ENCODE assay signal across 21 cellular contexts in the genomic region with DNA sequence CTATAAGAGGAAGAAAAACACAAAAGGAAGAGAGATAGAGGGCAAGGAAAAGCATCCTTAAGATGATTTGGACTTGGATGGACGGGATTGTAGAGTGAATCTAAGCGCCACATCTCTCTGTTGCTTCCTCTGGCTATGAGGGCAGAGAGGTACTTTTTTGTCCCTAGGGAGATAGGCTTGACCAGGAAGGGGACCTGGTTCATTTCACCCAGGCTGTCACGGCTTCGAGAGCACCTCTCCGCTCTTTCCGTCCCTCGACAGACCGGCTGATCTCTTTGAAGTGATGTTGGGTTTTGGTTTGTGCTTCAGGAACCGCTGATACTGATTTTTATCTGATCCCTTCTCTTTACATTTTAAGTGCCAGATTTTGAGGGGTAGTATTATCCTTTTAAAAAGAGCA. TPM values are rescaled to one million over a fixed set of nuclear protein-coding genes. Genes with fewer than 3 reads are reported as not detected.
A peak's percentile ranks its signal among the peaks of the same experiment; 100 is the strongest.
DNase-seq lines count a peak whose midpoint lies in the region; ATAC-seq and TF ChIP-seq lines count a peak whose summit lies in the region.
"Had no signal": no experiment of that assay in that cellular context is flagged by ENCODE, and none has a peak within 500 bp of the region (broad histone marks: within the 10 kb centered on the region; RNA-seq: fewer than 3 reads in every experiment).

No MANE protein-coding gene starts in this region.

- H3K27ac Mint-ChIP-seq in WTC11: peak overlapping the region; percentile 7; the same call in 1 of the 2 replicates
- H3K27ac Mint-ChIP-seq in stimulated activated memory B cell treated with anti-CD40 and anti-IgM and Interleukin-4, amounts not matched to agents 10 μg/mL and 1 μg/mL and 100 μg/mL, for 72 hours: no peak overlapping the region
- H3K27ac Mint-ChIP-seq: GM23338, HFFc6 had no signal

- peaks cover 19% of the 10 kb centered on the region for H3K4me1 Mint-ChIP-seq in WTC11
- peaks cover 7% of the 10 kb centered on the region for H3K4me1 Mint-ChIP-seq in stimulated activated memory B cell treated with anti-CD40 and anti-IgM and Interleukin-4, amounts not matched to agents 10 μg/mL and 1 μg/mL and 100 μg/mL, for 72 hours

- H2BK5ac ChIP-seq in mesenchymal stem cell (ENCODE audit: low read depth, low read length, poor library complexity, severe bottlenecking): no peak overlapping the region

- no peak for TF ChIP-seq CTCF in cardiac muscle cell (IDR thresholded peaks at IDR 0.05; ENCODE audit: low read depth, low read length)
- no peak for TF ChIP-seq CTCF in WTC11 (IDR thresholded peaks at IDR 0.05)

- no peak overlapping the region for H2AFZ ChIP-seq in mesenchymal stem cell (ENCODE audit: low read depth, low read length)
- H2AFZ ChIP-seq: GM23338 had no signal

- CTCF ChIA-PET in WTC11 (lab: Charles Lee): interaction anchor here (1.0 kb wide), 1 partner anchor 142 kb away, joined by 3 read pairs; no protein-coding TSS in a partner anchor

- peaks cover 27% of the 10 kb centered on the region for H3K79me1 ChIP-seq in mesenchymal stem cell (replicated peaks; ENCODE audit: low read length, poor library complexity, severe bottlenecking)

- H4K91ac ChIP-seq in mesenchymal stem cell (ENCODE audit: low read length): no peak overlapping the region

- peak overlapping the region in 1 of 2 experiments; percentile 41 for H3K18ac ChIP-seq in mesenchymal stem cell (ENCODE audit: low read depth in 1 of 2, low read length in 2 of 2)

- H2BK12ac ChIP-seq in mesenchymal stem cell (ENCODE audit: low read length in 2 of 2): no peak overlapping the region

- no peaks in the 10 kb centered on the region for H3K9me3 Mint-ChIP-seq in WTC11
- H3K9me3 Mint-ChIP-seq in stimulated activated memory B cell treated with anti-CD40 and anti-IgM and Interleukin-4, amounts not matched to agents 10 μg/mL and 1 μg/mL and 100 μg/mL, for 72 hours: no peaks in the 10 kb centered on the region
- H3K9me3 Mint-ChIP-seq: CD4-positive, alpha-beta memory T cell; GM23338; HFFc6 had no signal

- peaks cover 12% of the 10 kb centered on the region; the same call in 1 of the 2 replicates for H3K36me3 Mint-ChIP-seq in WTC11
- H3K36me3 Mint-ChIP-seq in stimulated activated memory B cell treated with anti-CD40 and anti-IgM and Interleukin-4, amounts not matched to agents 10 μg/mL and 1 μg/mL and 100 μg/mL, for 72 hours: peaks cover 74% of the 10 kb centered on the region

- peak overlapping the region; percentile 37 for H4K8ac ChIP-seq in mesenchymal stem cell (ENCODE audit: low read length)

- H3K4me3 ChIP-seq in cardiac muscle cell (no peak overlapping the region), right cardiac atrium (ENCODE audit: low read length) (no peak overlapping the region), mesenchymal stem cell (ENCODE audit: insufficient read depth in 1 of 2, low read depth in 1 of 2, low read length in 2 of 2) (no peak overlapping the region)
- H3K4me3 ChIP-seq: GM23338, HAP-1 had no signal

- no peak overlapping the region for H2BK120ac ChIP-seq in mesenchymal stem cell (ENCODE audit: low read depth, low read length)

- DNase-seq in cardiac muscle cell (ENCODE audit: low read depth in 1 of 2, low spot score in 1 of 2) (peak in 1 of 2 donors; percentile 79), right cardiac atrium (no peak), ELF-1 (ENCODE audit: low read depth, low spot score) (peak; percentile 60), WTC11 (ENCODE audit: low spot score) (no peak), mesenchymal stem cell (no peak), activated T-cell treated with anti-CD3 and anti-CD28 coated beads for 4 hours (no peak)
- DNase-seq: ACHN; AML-193; C1 segment of cervical spinal cord; Calu3; CD4-positive, alpha-beta memory T cell; COR-L47; DMS53; DMS79 treated with DMSO at 0.1 percent for 48 hours; HFFc6 had no signal

- H3K23ac ChIP-seq in mesenchymal stem cell (ENCODE audit: low read length in 2 of 2): peak overlapping the region in 1 of 2 experiments; percentile 48

- peak overlapping the region; percentile 76 for H3K27ac ChIP-seq in cardiac muscle cell
- no peak overlapping the region for H3K27ac ChIP-seq in right cardiac atrium (ENCODE audit: low read length)
- no peak overlapping the region for H3K27ac ChIP-seq in mesenchymal stem cell (ENCODE audit: low read length, poor library complexity, severe bottlenecking)
- H3K27ac ChIP-seq: 22Rv1 had no signal

- no peak overlapping the region for H2AK5ac ChIP-seq in mesenchymal stem cell (ENCODE audit: low read length, severe bottlenecking)

- ATAC-seq in right cardiac atrium (no peak), WTC11 (no peak), GM18873 (IDR thresholded peaks at IDR 0.05; ENCODE audit: low FRiP score, unreplicated experiment) (no peak)
- no peak for ATAC-seq in stimulated activated memory B cell treated with anti-CD40 and anti-IgM and Interleukin-4, amounts not matched to agents 10 μg/mL and 1 μg/mL and 100 μg/mL, for 72 hours
- ATAC-seq: GM23338 had no signal

- H3K36me3 ChIP-seq in cardiac muscle cell: no peaks in the 10 kb centered on the region
- peaks cover 8 to 38% of the 10 kb centered on the region in 2 experiments for H3K36me3 ChIP-seq in mesenchymal stem cell (ENCODE audit: control insufficient read depth in 1 of 2, insufficient read depth in 2 of 2, low read depth in 1 of 2, low read length in 2 of 2)

- H3K9me3 ChIP-seq in cardiac muscle cell (ENCODE audit: low read depth): no peaks in the 10 kb centered on the region
- no peaks in the 10 kb centered on the region for H3K9me3 ChIP-seq in right cardiac atrium (ENCODE audit: control insufficient read depth, low read length)
- H3K9me3 ChIP-seq in mesenchymal stem cell (ENCODE audit: control insufficient read depth, low read length): no peaks in the 10 kb centered on the region
- H3K9me3 ChIP-seq: HAP-1 had no signal

- H2BK15ac ChIP-seq in mesenchymal stem cell (ENCODE audit: low read depth, poor library complexity, severe bottlenecking): no peak overlapping the region

- H3K27me3 Mint-ChIP-seq in WTC11 (ENCODE audit: low read depth): no peaks in the 10 kb centered on the region
- H3K27me3 Mint-ChIP-seq in stimulated activated memory B cell treated with anti-CD40 and anti-IgM and Interleukin-4, amounts not matched to agents 10 μg/mL and 1 μg/mL and 100 μg/mL, for 72 hours: no peaks in the 10 kb centered on the region
- H3K27me3 Mint-ChIP-seq: CD4-positive, alpha-beta memory T cell had no signal

- intact Hi-C loops in right cardiac atrium (cut with DNase I): no loop called here

- WGBS in right cardiac atrium: 88% methylated on average over 9 of the region's 9 CpGs
- 67% methylated on average over 7 of the region's 9 CpGs for WGBS in mesenchymal stem cell

- H3K9ac ChIP-seq in mesenchymal stem cell (ENCODE audit: low read length): no peak overlapping the region

- H3K4me1 ChIP-seq in cardiac muscle cell (ENCODE audit: low read depth): peaks cover 39% of the 10 kb centered on the region
- H3K4me1 ChIP-seq in right cardiac atrium (ENCODE audit: control insufficient read depth, insufficient read depth, low read length): no peaks in the 10 kb centered on the region
- H3K4me1 ChIP-seq in mesenchymal stem cell (ENCODE audit: control insufficient read depth, insufficient read depth, low read depth, low read length): no peaks in the 10 kb centered on the region
- H3K4me1 ChIP-seq: HAP-1 had no signal

- no peak overlapping the region for H3K4ac ChIP-seq in mesenchymal stem cell (ENCODE audit: low read depth in 1 of 2, low read length in 2 of 2)

- H3K4me2 ChIP-seq in mesenchymal stem cell (ENCODE audit: low read length, poor library complexity, severe bottlenecking): no peak overlapping the region
- H3K4me2 ChIP-seq: GM23338 had no signal

- H3K4me3 Mint-ChIP-seq in WTC11: no peak overlapping the region
- no peak overlapping the region for H3K4me3 Mint-ChIP-seq in stimulated activated memory B cell treated with anti-CD40 and anti-IgM and Interleukin-4, amounts not matched to agents 10 μg/mL and 1 μg/mL and 100 μg/mL, for 72 hours
- H3K4me3 Mint-ChIP-seq: CD4-positive, alpha-beta memory T cell; GM23338; HFFc6 had no signal

- H3K14ac ChIP-seq in mesenchymal stem cell (ENCODE audit: low read length in 2 of 2): no peak overlapping the region

- H3K27me3 ChIP-seq in cardiac muscle cell (no peaks in the 10 kb centered on the region), right cardiac atrium (ENCODE audit: control insufficient read depth, insufficient read depth) (no peaks in the 10 kb centered on the region), mesenchymal stem cell (ENCODE audit: control insufficient read depth in 1 of 2, insufficient read depth in 1 of 2, low read length in 2 of 2) (no peaks in the 10 kb centered on the region)

- POLR2A ChIA-PET in WTC11 (lab: Charles Lee): no interaction called here

TF ChIP-seq in WTC11, 78 proteins besides CTCF, POLR2A, EP300 and RAD21:
- no peak for TF ChIP-seq RELA (CRISPR knock-in tag; IDR thresholded peaks at IDR 0.05; ENCODE audit: borderline replicate concordance)

RNA-seq across cellular contexts. Expression of a gene that starts 19.6 kb away (rescaled TPM):
- not detected in 2 replicates for total RNA-seq in cardiac muscle cell
- polyA plus RNA-seq in cardiac muscle cell: not detected in 2 replicates
- total RNA-seq in right cardiac atrium: not detected
- polyA plus RNA-seq in right cardiac atrium: not detected
- total RNA-seq in WTC11 (2021): 0.07 to 0.11 TPM in 2 of 3 replicates, not detected in the other
- polyA plus RNA-seq in mesenchymal stem cell (2013, experiment 1 of 2): not detected
- polyA plus RNA-seq in mesenchymal stem cell (2013, experiment 2 of 2): not detected
- total RNA-seq: Calu3; CD4-positive, alpha-beta memory T cell; HFFc6 had no signal
- polyA plus RNA-seq: BJ; CD4-positive, alpha-beta memory T cell had no signal
